In the genomic region with DNA sequence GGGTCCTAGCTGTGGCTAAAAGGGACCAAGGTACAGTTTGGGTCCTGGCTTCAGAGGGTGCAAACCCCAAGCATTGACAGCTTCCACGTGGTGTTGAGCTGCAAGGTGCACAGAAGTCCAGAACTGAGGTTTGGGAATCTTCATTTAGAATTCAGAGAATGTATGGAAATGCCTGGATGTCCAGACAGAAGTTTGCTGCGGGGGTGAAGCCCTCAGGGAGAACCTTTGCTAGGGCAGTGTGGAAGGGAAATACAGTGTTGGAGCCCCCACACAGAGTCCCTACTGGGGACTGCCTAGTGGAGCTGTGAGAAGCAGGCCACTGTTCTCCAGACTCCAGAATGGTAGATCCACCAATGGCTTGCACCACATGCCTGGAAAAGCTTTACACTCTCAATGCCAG, we compare ENCODE assay signal across 20 cellular contexts. TPM values are rescaled to one million over a fixed set of nuclear protein-coding genes. Genes with fewer than 3 reads are reported as not detected.
DNase-seq lines count a peak whose midpoint lies in the region; ATAC-seq and TF ChIP-seq lines count a peak whose summit lies in the region.
"Had no signal": no experiment of that assay in that cellular context is flagged by ENCODE, and none has a peak within 500 bp of the region (broad histone marks: within the 10 kb centered on the region; RNA-seq: fewer than 3 reads in every experiment).

No MANE protein-coding gene starts in this region.

- peaks cover 64% of the 10 kb centered on the region; the same call in 1 of the 2 replicates for H3K79me2 ChIP-seq in OCI-LY7 (ENCODE audit: insufficient read depth, low read depth, low read length)

- H3K4me2 ChIP-seq in BLaER1 treated with 17β-estradiol and CSF1 and Interleukin-3, amounts not matched to agents 10 nM and 100 nM, result no peak overlapping the region
- H3K4me2 ChIP-seq in OCI-LY7 (ENCODE audit: low read length), result no peak overlapping the region

- POLR2A ChIA-PET in OCI-LY7 (lab: Charles Lee), result no interaction called here

- intact Hi-C loops in OCI-LY7 (cut with micrococcal nuclease; ENCODE audit: unreplicated experiment), result no loop called here

- H3K36me3 ChIP-seq in BLaER1 treated with 17β-estradiol and CSF1 and Interleukin-3, amounts not matched to agents 10 nM and 100 nM, result peaks cover 28 to 92% (median 50%) of the 10 kb centered on the region in 11 experiments
- H3K36me3 ChIP-seq in OCI-LY7 (ENCODE audit: insufficient read depth, low read length), result peaks cover 11% of the 10 kb centered on the region

- CTCF ChIA-PET in OCI-LY7 (lab: Charles Lee; ENCODE audit: unreplicated experiment), result no interaction called here

- peaks cover 0 to 31% (median 0%) of the 10 kb centered on the region in 10 experiments; a peak in 3 of 20 replicates for H3K4me1 ChIP-seq in BLaER1 treated with 17β-estradiol and CSF1 and Interleukin-3, amounts not matched to agents 10 nM and 100 nM
- no peaks in the 10 kb centered on the region for H3K4me1 ChIP-seq in OCI-LY7 (ENCODE audit: insufficient read depth, low read length, poor library complexity, severe bottlenecking)

- no peak for TF ChIP-seq CTCF in OCI-LY7 (conservative IDR thresholded peaks at IDR 0.05; ENCODE audit: low read length)

- DNase-seq in DMS 273 (lab: John Stamatoyannopoulos, UW; ENCODE audit: unreplicated experiment) (peak; percentile 35), DMS 273 treated with DMSO at 0.1 percent for 48 hours (lab: John Stamatoyannopoulos, UW) (no peak), OCI-LY7 (ENCODE audit: low spot score) (peak; percentile 30), left lobe of liver (ENCODE audit: low spot score) (no peak), dedifferentiated amniotic fluid mesenchymal stem cell (ENCODE audit: extremely low spot score) (no peak)
- DNase-seq: AML-193; C1 segment of cervical spinal cord; Calu3; CD4-positive, alpha-beta T cell; DMS153; GF-D8; GOT3; H9; HFFc6; KBM-7 had no signal

- H3K27ac ChIP-seq in BLaER1 treated with 17β-estradiol and CSF1 and Interleukin-3, amounts not matched to agents 10 nM and 100 nM, result no peak overlapping the region
- no peak overlapping the region for H3K27ac ChIP-seq in OCI-LY7 (ENCODE audit: low read depth, low read length, poor library complexity, severe bottlenecking)
- H3K27ac ChIP-seq: 22Rv1, HL-60 had no signal

- peak overlapping the region in 6 of 10 experiments; percentile 2 to 42 (median 16); a peak in 6 of 20 replicates for H3K4me3 ChIP-seq in BLaER1 treated with 17β-estradiol and CSF1 and Interleukin-3, amounts not matched to agents 10 nM and 100 nM
- H3K4me3 ChIP-seq in OCI-LY7 (ENCODE audit: low read depth, low read length, poor library complexity, severe bottlenecking), result no peak overlapping the region

- ATAC-seq in left lobe of liver, result peak; percentile 59
- no peak for ATAC-seq in GM18870 (IDR thresholded peaks at IDR 0.05; ENCODE audit: unreplicated experiment)
- ATAC-seq in HG03097 (IDR thresholded peaks at IDR 0.05; ENCODE audit: low FRiP score, unreplicated experiment), result no peak

- H3K9me3 ChIP-seq in BLaER1 treated with 17β-estradiol and CSF1 and Interleukin-3, amounts not matched to agents 10 nM and 100 nM (replicated peaks in 1 of 11), result peaks cover 77 to 89% (median 86%) of the 10 kb centered on the region in 11 experiments
- peaks cover 61% of the 10 kb centered on the region for H3K9me3 ChIP-seq in OCI-LY7 (ENCODE audit: low read length)

- peaks cover 0 to 89% (median 4%) of the 10 kb centered on the region in 11 experiments; a peak in 11 of 22 replicates for H4K20me1 ChIP-seq in BLaER1 treated with 17β-estradiol and CSF1 and Interleukin-3, amounts not matched to agents 10 nM and 100 nM
- no peaks in the 10 kb centered on the region for H4K20me1 ChIP-seq in OCI-LY7 (ENCODE audit: insufficient read depth, low read length)

- no peaks in the 10 kb centered on the region for H3K9me2 ChIP-seq in OCI-LY7 (ENCODE audit: insufficient read depth, low read length)

- H3K27me3 ChIP-seq in BLaER1 treated with 17β-estradiol and CSF1 and Interleukin-3, amounts not matched to agents 10 nM and 100 nM, result no peaks in the 10 kb centered on the region

- no TSS peak for BruUV-seq in OCI-LY7 (replicated peaks; lab: Mats Ljungman, UMichigan)

- no peak overlapping the region for H3K9ac ChIP-seq in BLaER1 treated with 17β-estradiol and CSF1 and Interleukin-3, amounts not matched to agents 10 nM and 100 nM

- no peak overlapping the region for H2AFZ ChIP-seq in OCI-LY7 (ENCODE audit: low read length)

RNA-seq across cellular contexts. Expression of gene RNF13, which starts 17.9 kb away (rescaled TPM):
- total RNA-seq in OCI-LY7 (2014; rRNA removed; shearing (Covaris generic)), result 16.1 and 26.2 TPM in 2 replicates
- total RNA-seq in OCI-LY7 (2022) (37.3 and 48.5 TPM in 2 replicates), left lobe of liver (36.7 TPM)

RNA-seq across cellular contexts. Expression of gene ANKUB1, which starts 38.5 kb away (rescaled TPM):
- total RNA-seq in OCI-LY7 (2014; rRNA removed; shearing (Covaris generic)), result not detected in 2 replicates
- not detected in 2 replicates for total RNA-seq in OCI-LY7 (2022)
- not detected for total RNA-seq in left lobe of liver
- total RNA-seq: Calu3; CD4-positive, alpha-beta T cell; H9; HFFc6 had no signal

Comparison
In these comparisons a context has a peak if more than half of its experiments do, and no peak if none do; other contexts are left out.
1. DNase-seq: peak in DMS 273 (single experiment) and OCI-LY7 (single experiment); none in DMS 273 treated with DMSO at 0.1 percent for 48 hours (single experiment), left lobe of liver (single experiment) and dedifferentiated amniotic fluid mesenchymal stem cell (single experiment).